In genomic region chr1:244050835-244051444, GRCh38 we compare ENCODE assay signal across 8 cellular contexts. TPM values are rescaled to one million over a fixed set of nuclear protein-coding genes. Genes with fewer than 3 reads are reported as not detected.
DNase-seq lines count a peak whose midpoint lies in the region; ATAC-seq, FAIRE-seq and TF ChIP-seq lines count a peak whose summit lies in the region.

Gene ZBTB18 (plus strand): TSS chr1:244051283. CDS start chr1:244051432, 149 bp downstream.

- POLR2A ChIA-PET in activated CD4-positive, alpha-beta memory T cell treated with anti-CD3 and anti-CD28 coated beads for 36 hours (lab: Charles Lee) = interaction anchor here (1.1 kb wide), 1 partner anchor 10 kb away, joined by 3 read pairs; no protein-coding TSS in a partner anchor

- peak within 1 kb of the TSS; percentile 14 for H3K27ac Mint-ChIP-seq in activated CD4-positive, alpha-beta memory T cell treated with anti-CD3 and anti-CD28 coated beads for 36 hours

- H3K9me3 Mint-ChIP-seq in activated CD4-positive, alpha-beta memory T cell treated with anti-CD3 and anti-CD28 coated beads for 36 hours = no peaks in the 10 kb centered on the region

- H3K27ac ChIP-seq in neutrophil = peak within 1 kb of the TSS; percentile 99

- H3K4me3 ChIP-seq in neutrophil (ENCODE audit: low read depth in 1 of 2, low read length in 1 of 2) = peak within 1 kb of the TSS; percentile 79 to 96

- TF ChIP-seq CTCF in neutrophil (IDR thresholded peaks at IDR 0.05) = no peak

- no peaks in the 10 kb centered on the region for H3K27me3 Mint-ChIP-seq in activated CD4-positive, alpha-beta memory T cell treated with anti-CD3 and anti-CD28 coated beads for 36 hours

- H3K4me1 ChIP-seq in neutrophil (ENCODE audit: control insufficient read depth in 1 of 2, insufficient read depth in 1 of 2, low read depth in 1 of 2, low read length in 1 of 2) = peaks cover 48 to 53% of the 10 kb centered on the region in 2 experiments

- peaks cover 4% of the 10 kb centered on the region for H3K36me3 Mint-ChIP-seq in activated CD4-positive, alpha-beta memory T cell treated with anti-CD3 and anti-CD28 coated beads for 36 hours

- peak; percentile 84 for FAIRE-seq in G401.6 (lab: Jason Lieb, UNC)

- peak within 1 kb of the TSS; percentile 88 for H3K4me3 Mint-ChIP-seq in activated CD4-positive, alpha-beta memory T cell treated with anti-CD3 and anti-CD28 coated beads for 36 hours

- ATAC-seq in HG03108 (IDR thresholded peaks at IDR 0.05; ENCODE audit: unreplicated experiment) (no peak), HG03520 (IDR thresholded peaks at IDR 0.05; ENCODE audit: unreplicated experiment) (no peak)

- CTCF ChIA-PET in activated CD4-positive, alpha-beta memory T cell treated with anti-CD3 and anti-CD28 coated beads for 36 hours (lab: Charles Lee) = no interaction called here

- H3K9me3 ChIP-seq in neutrophil = no peaks in the 10 kb centered on the region

- intact Hi-C loops in activated CD4-positive, alpha-beta memory T cell treated with anti-CD3 and anti-CD28 coated beads for 36 hours (cut with micrococcal nuclease) = no loop called here

- no peaks in the 10 kb centered on the region for H3K27me3 ChIP-seq in neutrophil

- DNase-seq in NCI-H2029 (lab: John Stamatoyannopoulos, UW) (peak; percentile 18), glomerular visceral epithelial cell (ENCODE audit: extremely low spot score) (peak; percentile 75), DMS114 treated with DMSO at 0.1 percent for 48 hours (lab: John Stamatoyannopoulos, UW; ENCODE audit: unreplicated experiment) (no peak)
- no peak for DNase-seq in activated CD4-positive, alpha-beta memory T cell treated with anti-CD3 and anti-CD28 coated beads for 36 hours

- peaks cover 25% of the 10 kb centered on the region for H3K36me3 ChIP-seq in neutrophil

- H3K4me1 Mint-ChIP-seq in activated CD4-positive, alpha-beta memory T cell treated with anti-CD3 and anti-CD28 coated beads for 36 hours (ENCODE audit: low read depth) = peaks cover 41% of the 10 kb centered on the region

RNA-seq across cellular contexts. Expression of gene ZBTB18, which starts in this region (rescaled TPM):
- 1 to 10 TPM; 4.7 to 5.1 TPM for total RNA-seq in activated CD4-positive, alpha-beta memory T cell treated with anti-CD3 and anti-CD28 coated beads for 36 hours

Comparison
In these comparisons a context has a peak if more than half of its experiments do, and no peak if none do; other contexts are left out.
1. DNase-seq: peak in NCI-H2029 (single experiment) and glomerular visceral epithelial cell (single experiment); none in activated CD4-positive, alpha-beta memory T cell treated with anti-CD3 and anti-CD28 coated beads for 36 hours (single experiment) and DMS114 treated with DMSO at 0.1 percent for 48 hours (single experiment).